Comparison of ENCODE assay signal across 9 cellular contexts in genomic region chr3:70849911-70850699, GRCh38.
DNase-seq lines count a peak whose midpoint lies in the region; ATAC-seq and TF ChIP-seq lines count a peak whose summit lies in the region.
"Had no signal": no experiment of that assay in that cellular context is flagged by ENCODE, and none has a peak within 500 bp of the region (broad histone marks: within the 10 kb centered on the region; RNA-seq: fewer than 3 reads in every experiment).

No MANE protein-coding gene starts in this region.

- CTCF ChIA-PET in PC-9 (lab: Charles Lee) = interaction anchor here (0.7 kb wide), 1 partner anchor 339 kb away, joined by 3 read pairs; no protein-coding TSS in a partner anchor

- in situ Hi-C loops in HAP-1 (cut with MboI; ENCODE audit: low sequenced_read_pairs) = no loop called here

- no peaks in the 10 kb centered on the region for H3K27me3 Mint-ChIP-seq in osteocyte (ENCODE audit: unreplicated experiment)

- H3K9me3 ChIP-seq in PC-9 (ENCODE audit: insufficient read depth, low read depth) (no peaks in the 10 kb centered on the region), esophagus muscularis mucosa (no peaks in the 10 kb centered on the region), HAP-1 (no peaks in the 10 kb centered on the region)

- peak; percentile 96 for DNase-seq in EL
- peak; percentile 14 to 49 for DNase-seq in PC-9
- no peak for DNase-seq in esophagus muscularis mucosa (ENCODE audit: extremely low spot score)
- DNase-seq in osteocyte (ENCODE audit: extremely low spot score, unreplicated experiment) = no peak
- no peak for DNase-seq in HAP-1 (ENCODE audit: low spot score in 2 of 2)
- DNase-seq in caudate nucleus (lab: John Stamatoyannopoulos, UW) = no peak
- no peak for DNase-seq in activated T-cell treated with anti-CD3 and anti-CD28 coated beads for 4 hours

- WGBS in esophagus muscularis mucosa = 40% methylated on average over 6 of the region's 6 CpGs

- no peaks in the 10 kb centered on the region for H3K79me2 ChIP-seq in PC-9 (ENCODE audit: low read depth)

- no peaks in the 10 kb centered on the region for H3F3A ChIP-seq in PC-9 (ENCODE audit: insufficient read depth, low read depth)

- H3K9me3 Mint-ChIP-seq in osteocyte (ENCODE audit: unreplicated experiment) = peaks cover 3% of the 10 kb centered on the region

- H3K27me3 ChIP-seq in PC-9 (ENCODE audit: insufficient read depth, low read depth) = peaks cover 2% of the 10 kb centered on the region; the same call in 1 of the 2 replicates
- H3K27me3 ChIP-seq in esophagus muscularis mucosa = no peaks in the 10 kb centered on the region
- no peaks in the 10 kb centered on the region for H3K27me3 ChIP-seq in HAP-1 (ENCODE audit: low read depth)

- ATAC-seq in GM21526 (IDR thresholded peaks at IDR 0.05; ENCODE audit: low FRiP score, unreplicated experiment) = no peak

- H2AFZ ChIP-seq in PC-9 = no peak overlapping the region

- TF ChIP-seq EP300 in esophagus muscularis mucosa (IDR thresholded peaks at IDR 0.05) = peak; percentile 25

- POLR2A ChIA-PET in PC-9 (lab: Charles Lee; ENCODE audit: unreplicated experiment) = no interaction called here

- intact Hi-C loops in PC-9 (cut with micrococcal nuclease; ENCODE audit: unreplicated experiment) = no loop called here
- intact Hi-C loops in esophagus muscularis mucosa (cut with DNase I) = no loop called here

- H3K27ac Mint-ChIP-seq in osteocyte (ENCODE audit: unreplicated experiment) = peak overlapping the region; percentile 97

- no peaks in the 10 kb centered on the region for H3K4me1 ChIP-seq in PC-9 (replicated peaks; ENCODE audit: insufficient read depth)
- H3K4me1 ChIP-seq in esophagus muscularis mucosa = peaks cover 16 to 60% (median 46%) of the 10 kb centered on the region in 4 donors
- peaks cover 11% of the 10 kb centered on the region for H3K4me1 ChIP-seq in HAP-1

- TF ChIP-seq CTCF in PC-9 (conservative IDR thresholded peaks at IDR 0.05) (no peak), esophagus muscularis mucosa (IDR thresholded peaks at IDR 0.05) (no peak), osteocyte (IDR thresholded peaks at IDR 0.05) (no peak)

- H3K36me3 Mint-ChIP-seq in osteocyte (ENCODE audit: unreplicated experiment) = peaks cover 2% of the 10 kb centered on the region

- peaks cover 66% of the 10 kb centered on the region for H3K4me1 Mint-ChIP-seq in osteocyte (ENCODE audit: unreplicated experiment)

- H3K4me2 ChIP-seq in PC-9 = no peak overlapping the region; the same call in 1 of the 2 replicates
- H3K4me2 ChIP-seq: KMS-11 had no signal

- no peaks in the 10 kb centered on the region for H4K20me1 ChIP-seq in PC-9 (ENCODE audit: insufficient read depth)

- H3K27ac ChIP-seq in PC-9 (no peak overlapping the region), esophagus muscularis mucosa (replicated peaks in 1 of 4) (peak overlapping the region; percentile 67 to 71 (median 68)), caudate nucleus (ENCODE audit: low read depth, low read length) (no peak overlapping the region)
- H3K27ac ChIP-seq: KMS-11 had no signal

- H3K36me3 ChIP-seq in PC-9 (ENCODE audit: low read depth) = no peaks in the 10 kb centered on the region
- H3K36me3 ChIP-seq in esophagus muscularis mucosa = no peaks in the 10 kb centered on the region
- H3K36me3 ChIP-seq in HAP-1 (replicated peaks) = no peaks in the 10 kb centered on the region

- no peak for TF ChIP-seq POLR2A in esophagus muscularis mucosa (IDR thresholded peaks at IDR 0.05; ENCODE audit: low read depth)

- BruUV-seq in PC-9 (replicated peaks; lab: Mats Ljungman, UMichigan) = no TSS peak

- no peaks in the 10 kb centered on the region for H3K9me2 ChIP-seq in PC-9 (ENCODE audit: insufficient read depth)

- H3K4me3 ChIP-seq in PC-9 (no peak overlapping the region), esophagus muscularis mucosa (no peak overlapping the region), HAP-1 (no peak overlapping the region)

- peak overlapping the region; percentile 7 for H3K4me3 Mint-ChIP-seq in osteocyte (ENCODE audit: unreplicated experiment)

Comparison
In these comparisons a context has a peak if more than half of its experiments do, and no peak if none do; other contexts are left out.
1. DNase-seq: peak in EL (single experiment) and PC-9 (2 of 2); none in esophagus muscularis mucosa (single experiment), osteocyte (single experiment), HAP-1 (0 of 2), caudate nucleus (0 of 61) and activated T-cell treated with anti-CD3 and anti-CD28 coated beads for 4 hours (single experiment).
2. H3K27ac ChIP-seq: peak in esophagus muscularis mucosa (4 of 4); none in PC-9 (single experiment) and caudate nucleus (single experiment).